19 cellular contexts compared by ENCODE assay signal in genomic region chr11:121240650-121241299, GRCh38. TPM values are rescaled to one million over a fixed set of nuclear protein-coding genes. Genes with fewer than 3 reads are reported as not detected.
DNase-seq lines count a peak whose midpoint lies in the region; ATAC-seq and TF ChIP-seq lines count a peak whose summit lies in the region.
"Had no signal": no experiment of that assay in that cellular context is flagged by ENCODE, and none has a peak within 500 bp of the region (broad histone marks: within the 10 kb centered on the region; RNA-seq: fewer than 3 reads in every experiment).

No MANE protein-coding gene starts in this region.

- peak overlapping the region; percentile 83 to 87 (median 85) for H3K27ac Mint-ChIP-seq in nephron
- H3K27ac Mint-ChIP-seq: activated naive CD8-positive, alpha-beta T cell; activated T-helper 1 cell treated with anti-CD3 and anti-CD28 coated beads, Interleukin-12 subunit alpha, Interleukin-12 subunit beta, Interleukin-2, Interleukin-4 antibody, amounts not matched to agents 30 ng/mL and 10 ng/mL and 1 ng/mL, durations not matched to agents 14 hours and 24 hours and 36 hours; naive thymus-derived CD8-positive, alpha-beta T cell; T-helper 17 cell had no signal

- H3K27me3 Mint-ChIP-seq in nephron (ENCODE audit: low read depth), result no peaks in the 10 kb centered on the region

- H3K4me1 Mint-ChIP-seq in nephron, result peaks cover 72% of the 10 kb centered on the region

- H3K9me3 Mint-ChIP-seq in nephron, result no peaks in the 10 kb centered on the region
- H3K9me3 Mint-ChIP-seq: activated T-helper 1 cell treated with anti-CD3 and anti-CD28 coated beads, Interleukin-12 subunit alpha, Interleukin-12 subunit beta, Interleukin-2, Interleukin-4 antibody, amounts not matched to agents 30 ng/mL and 10 ng/mL and 1 ng/mL, durations not matched to agents 14 hours and 24 hours and 36 hours; naive thymus-derived CD8-positive, alpha-beta T cell had no signal

- ATAC-seq in aorta (ENCODE audit: low FRiP score) (no peak), HG02610 (IDR thresholded peaks at IDR 0.05; ENCODE audit: unreplicated experiment) (no peak)
- ATAC-seq: naive thymus-derived CD8-positive, alpha-beta T cell; T-helper 17 cell had no signal

- DNase-seq in AG20443 (ENCODE audit: low spot score), result peak; percentile 40
- peak; percentile 75 for DNase-seq in M059J (ENCODE audit: low read depth)
- peak; percentile 50 for DNase-seq in astrocyte of the hippocampus (ENCODE audit: low read depth, low spot score)
- no peak for DNase-seq in aorta
- no peak for DNase-seq in COLO668 (lab: John Stamatoyannopoulos, UW; ENCODE audit: unreplicated experiment)
- DNase-seq in posterior cingulate gyrus, result no peak
- DNase-seq: activated CD4-positive, CD25-positive, alpha-beta regulatory T cell treated with anti-CD3 and anti-CD28 coated beads, Interleukin-2, amount 50 U/mL, for 72 hours; dermis blood vessel endothelial cell; hypothalamus; KBM-7; naive thymus-derived CD8-positive, alpha-beta T cell; NCI-H2107; stimulated activated CD8-positive, alpha-beta memory T cell treated with anti-CD3 and anti-CD28 coated beads, Interleukin-4, amount 100 ng/mL, for 48 hours; T-helper 17 cell had no signal

- 77 to 79% methylated on average over 9 of the region's 9 CpGs for WGBS in aorta, 2 donors

- H3K36me3 Mint-ChIP-seq in nephron (ENCODE audit: low read depth), result no peaks in the 10 kb centered on the region
- H3K36me3 Mint-ChIP-seq: naive thymus-derived CD8-positive, alpha-beta T cell had no signal

- no peaks in the 10 kb centered on the region for H3K36me3 ChIP-seq in aorta (ENCODE audit: control insufficient read depth in 1 of 2, insufficient read depth in 2 of 2, low read length in 1 of 2)
- H3K36me3 ChIP-seq: suprapubic skin had no signal

- intact Hi-C loops in aorta (cut with DNase I) (no loop called here), posterior cingulate gyrus (cut with DNase I) (no loop called here)

- H3K4me3 ChIP-seq in aorta (ENCODE audit: low read length in 2 of 2), result no peak overlapping the region
- H3K4me3 ChIP-seq: suprapubic skin had no signal

- H3K4me3 Mint-ChIP-seq in nephron, result peak overlapping the region in 2 of 3 experiments; percentile 65 to 81
- H3K4me3 Mint-ChIP-seq: activated naive CD8-positive, alpha-beta T cell; activated T-helper 1 cell treated with anti-CD3 and anti-CD28 coated beads, Interleukin-12 subunit alpha, Interleukin-12 subunit beta, Interleukin-2, Interleukin-4 antibody, amounts not matched to agents 30 ng/mL and 10 ng/mL and 1 ng/mL, durations not matched to agents 14 hours and 24 hours and 36 hours; naive thymus-derived CD8-positive, alpha-beta T cell; T-helper 17 cell had no signal

- TF ChIP-seq CTCF in nephron (IDR thresholded peaks at IDR 0.05; ENCODE audit: unreplicated experiment in 3 of 3), result no peak

- H3K9me3 ChIP-seq in aorta (ENCODE audit: control insufficient read depth, low read length), result no peaks in the 10 kb centered on the region
- H3K9me3 ChIP-seq: suprapubic skin had no signal

- no peak overlapping the region for H3K27ac ChIP-seq in aorta (ENCODE audit: low read depth in 1 of 2, low read length in 2 of 2)
- H3K27ac ChIP-seq: suprapubic skin had no signal

- peaks cover 0 to 3% of the 10 kb centered on the region in 2 donors for H3K4me1 ChIP-seq in aorta (ENCODE audit: control insufficient read depth in 1 of 2, insufficient read depth in 2 of 2, low read length in 2 of 2)

- no peaks in the 10 kb centered on the region for H3K27me3 ChIP-seq in aorta (ENCODE audit: control insufficient read depth in 1 of 2, insufficient read depth in 2 of 2, low read length in 1 of 2)
- H3K27me3 ChIP-seq: suprapubic skin had no signal

RNA-seq across cellular contexts. Expression of gene SC5D, which starts 51.8 kb away (rescaled TPM):
- total RNA-seq in M059J (2014; rRNA removed; shearing (Covaris generic)), result 88.2 and 126 TPM in 2 replicates
- 10 to 100 TPM; 24.4 to 27.3 TPM for total RNA-seq in aorta
- 10 to 100 TPM; 11.2 to 20.0 TPM for polyA plus RNA-seq in aorta

Comparison
In these comparisons a context has a peak if more than half of its experiments do, and no peak if none do; other contexts are left out.
1. DNase-seq: peak in AG20443 (single experiment), M059J (single experiment) and astrocyte of the hippocampus (single experiment); none in aorta (0 of 2), COLO668 (single experiment) and posterior cingulate gyrus (0 of 10).